Comparison of ENCODE assay signal across 19 cellular contexts in genomic region chr18:34600874-34601273, GRCh38.
"Had no signal": no experiment of that assay in that cellular context is flagged by ENCODE, and none has a peak within 500 bp of the region (broad histone marks: within the 10 kb centered on the region; RNA-seq: fewer than 3 reads in every experiment).

No MANE protein-coding gene starts in this region.

- H3K4me2 ChIP-seq: PC-9 had no signal

- ATAC-seq: SK-N-SH treated with all-trans-retinoic acid at 6 μM for 48 hours had no signal

- H3K27me3 ChIP-seq: MG63, Peyer's patch had no signal

- H3K4me1 ChIP-seq: Peyer's patch had no signal

- H3K27ac ChIP-seq: PC-9, Peyer's patch had no signal

- H2AFZ ChIP-seq: PC-9 had no signal

- H3K9me3 ChIP-seq: MG63, Peyer's patch had no signal

- H3K4me3 ChIP-seq: MG63, PC-9, Peyer's patch had no signal

- DNase-seq: Karpas-422, KG1, MG63, NCI-H1092, NCI-H1105 treated with DMSO at 0.1 percent for 48 hours, NCI-H1417 treated with DMSO at 0.1 percent for 48 hours, NCI-H146, NCI-H1694 treated with DMSO at 0.1 percent for 48 hours, NCI-H1930, NCI-H2081, NCI-H2107, NCI-H2227 treated with DMSO at 0.1 percent for 48 hours, NCI-H524, NCI-H526 treated with DMSO at 0.1 percent for 48 hours, NCI-H774, PC-9, Peyer's patch, SHP77 had no signal

- H3K36me3 ChIP-seq: MG63, Peyer's patch had no signal
